In the genomic region with DNA sequence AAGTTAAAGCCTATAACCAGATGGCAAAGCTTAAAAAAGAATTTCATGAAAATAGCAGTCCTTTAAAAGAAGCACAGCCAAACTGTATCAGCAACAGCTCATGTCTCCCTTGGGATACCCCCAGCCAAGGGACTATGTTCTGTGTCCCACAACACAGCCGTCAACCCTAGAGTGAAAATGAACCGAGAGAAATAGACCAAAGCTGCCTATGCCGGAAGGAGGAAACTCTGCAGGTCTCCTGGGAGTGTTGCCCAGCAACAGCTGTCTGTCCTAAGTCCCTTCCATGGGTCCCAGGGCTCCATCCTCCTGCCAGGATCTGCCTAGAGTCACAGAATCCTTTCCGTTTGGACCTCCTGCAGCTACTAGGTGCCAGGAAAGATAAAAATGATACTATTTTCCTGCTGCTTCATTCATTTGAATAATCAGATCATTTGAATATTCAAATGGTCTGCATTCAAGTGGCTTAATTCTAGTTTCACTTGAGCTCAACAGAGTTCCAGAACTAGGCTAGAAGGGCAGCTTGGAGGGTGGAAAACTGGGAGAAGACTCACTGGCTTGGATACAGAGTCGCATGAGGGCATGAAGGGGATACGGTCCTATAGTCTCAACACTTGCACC, we compare ENCODE assay signal across 11 cellular contexts. TPM values are rescaled to one million over a fixed set of nuclear protein-coding genes. Genes with fewer than 3 reads are reported as not detected.
DNase-seq lines count a peak whose midpoint lies in the region; ATAC-seq, FAIRE-seq and TF ChIP-seq lines count a peak whose summit lies in the region.
"Had no signal": no experiment of that assay in that cellular context is flagged by ENCODE, and none has a peak within 500 bp of the region (broad histone marks: within the 10 kb centered on the region; RNA-seq: fewer than 3 reads in every experiment).

No MANE protein-coding gene starts in this region.

- peaks cover 2% of the 10 kb centered on the region for H3K9me3 Mint-ChIP-seq in activated B cell treated with CpG ODN at 0.5 μM for 24 hours
- H3K9me3 Mint-ChIP-seq in stimulated activated memory B cell treated with anti-CD40 and anti-IgM and Interleukin-4, amounts not matched to agents 10 μg/mL and 1 μg/mL and 100 μg/mL, for 72 hours, result no peaks in the 10 kb centered on the region

- H3K27ac Mint-ChIP-seq in activated B cell treated with CpG ODN at 0.5 μM for 24 hours, result peak overlapping the region; percentile 97
- peak overlapping the region; percentile 90 for H3K27ac Mint-ChIP-seq in stimulated activated memory B cell treated with anti-CD40 and anti-IgM and Interleukin-4, amounts not matched to agents 10 μg/mL and 1 μg/mL and 100 μg/mL, for 72 hours

- H3K4me3 Mint-ChIP-seq in activated B cell treated with CpG ODN at 0.5 μM for 24 hours, result peak overlapping the region; percentile 81
- peak overlapping the region; percentile 68 for H3K4me3 Mint-ChIP-seq in stimulated activated memory B cell treated with anti-CD40 and anti-IgM and Interleukin-4, amounts not matched to agents 10 μg/mL and 1 μg/mL and 100 μg/mL, for 72 hours

- POLR2A ChIA-PET in activated B cell treated with CpG ODN at 0.5 μM for 24 hours (lab: Charles Lee), result interaction anchor here (0.8 to 9.6 kb wide), 13 partner anchors 11 to 101 kb away, joined by 3 to 185 read pairs (median 17); a partner anchor contains a TSS

- peaks cover 84% of the 10 kb centered on the region for H3K4me1 Mint-ChIP-seq in activated B cell treated with CpG ODN at 0.5 μM for 24 hours
- H3K4me1 Mint-ChIP-seq in stimulated activated memory B cell treated with anti-CD40 and anti-IgM and Interleukin-4, amounts not matched to agents 10 μg/mL and 1 μg/mL and 100 μg/mL, for 72 hours, result peaks cover 69% of the 10 kb centered on the region

- ATAC-seq in HG02885 (IDR thresholded peaks at IDR 0.05; ENCODE audit: poor library complexity, unreplicated experiment), result peak; percentile 79
- ATAC-seq in activated B cell treated with CpG ODN at 0.5 μM for 24 hours (ENCODE audit: low read depth), result peak; percentile 83
- ATAC-seq in stimulated activated memory B cell treated with anti-CD40 and anti-IgM and Interleukin-4, amounts not matched to agents 10 μg/mL and 1 μg/mL and 100 μg/mL, for 72 hours, result peak; percentile 90
- ATAC-seq: foreskin keratinocyte had no signal

- no peak for FAIRE-seq in urothelium cell line (lab: Jason Lieb, UNC)

- TF ChIP-seq CTCF in activated B cell treated with CpG ODN at 0.5 μM for 24 hours (IDR thresholded peaks at IDR 0.05), result no peak

- peaks cover 89% of the 10 kb centered on the region for H3K36me3 Mint-ChIP-seq in activated B cell treated with CpG ODN at 0.5 μM for 24 hours (ENCODE audit: low read depth)
- peaks cover 41% of the 10 kb centered on the region for H3K36me3 Mint-ChIP-seq in stimulated activated memory B cell treated with anti-CD40 and anti-IgM and Interleukin-4, amounts not matched to agents 10 μg/mL and 1 μg/mL and 100 μg/mL, for 72 hours

- DNase-seq in activated CD8-positive, alpha-beta memory T cell treated with anti-CD3 and anti-CD28 coated beads for 24 hours, result peak; percentile 51
- DNase-seq in activated CD8-positive, alpha-beta memory T cell treated with anti-CD3 and anti-CD28 coated beads, Interleukin-2, amount 50 U/mL, for 4 hours, result no peak
- DNase-seq in activated B cell treated with CpG ODN at 0.5 μM for 24 hours, result peak; percentile 62
- no peak for DNase-seq in CD1c-positive myeloid dendritic cell (ENCODE audit: extremely low spot score)
- DNase-seq in urothelium cell line (ENCODE audit: low spot score), result no peak
- DNase-seq in NCI-H2081 treated with DMSO at 0.1 percent for 48 hours (lab: John Stamatoyannopoulos, UW), result no peak
- DNase-seq: activated CD4-positive, alpha-beta T cell treated with anti-CD3 and anti-CD28 coated beads, Interleukin-2, amount 50 U/mL, for 48 hours; foreskin keratinocyte; IMR-90 had no signal

- CTCF ChIA-PET in activated B cell treated with CpG ODN at 0.5 μM for 24 hours (lab: Charles Lee), result interaction anchor here (0.7 to 4.7 kb wide), 10 partner anchors 9 to 67 kb away, joined by 3 to 36 read pairs (median 6); a partner anchor contains a TSS

- no peaks in the 10 kb centered on the region for H3K27me3 Mint-ChIP-seq in activated B cell treated with CpG ODN at 0.5 μM for 24 hours
- H3K27me3 Mint-ChIP-seq in stimulated activated memory B cell treated with anti-CD40 and anti-IgM and Interleukin-4, amounts not matched to agents 10 μg/mL and 1 μg/mL and 100 μg/mL, for 72 hours, result no peaks in the 10 kb centered on the region

- intact Hi-C loops in activated B cell treated with CpG ODN at 0.5 μM for 24 hours (cut with micrococcal nuclease), result loop anchor here (1.0 kb wide), 7 partner anchors 9 to 102 kb away; a partner anchor contains a TSS

RNA-seq across cellular contexts. Expression of a gene that starts 53.1 kb away (rescaled TPM):
- 109 and 135 TPM in 2 replicates for total RNA-seq in activated B cell treated with CpG ODN at 0.5 μM for 24 hours

Comparison
In these comparisons a context has a peak if more than half of its experiments do, and no peak if none do; other contexts are left out.
1. DNase-seq: peak in activated CD8-positive, alpha-beta memory T cell treated with anti-CD3 and anti-CD28 coated beads for 24 hours (single experiment) and activated B cell treated with CpG ODN at 0.5 μM for 24 hours (single experiment); none in activated CD8-positive, alpha-beta memory T cell treated with anti-CD3 and anti-CD28 coated beads, Interleukin-2, amount 50 U/mL, for 4 hours (single experiment), CD1c-positive myeloid dendritic cell (single experiment), urothelium cell line (single experiment) and NCI-H2081 treated with DMSO at 0.1 percent for 48 hours (single experiment).
2. Peak in every context shown above with its lines, with median percentiles within 50 percentile points of each other: ATAC-seq.